ENCODE assay signal across 9 cellular contexts in the genomic region with DNA sequence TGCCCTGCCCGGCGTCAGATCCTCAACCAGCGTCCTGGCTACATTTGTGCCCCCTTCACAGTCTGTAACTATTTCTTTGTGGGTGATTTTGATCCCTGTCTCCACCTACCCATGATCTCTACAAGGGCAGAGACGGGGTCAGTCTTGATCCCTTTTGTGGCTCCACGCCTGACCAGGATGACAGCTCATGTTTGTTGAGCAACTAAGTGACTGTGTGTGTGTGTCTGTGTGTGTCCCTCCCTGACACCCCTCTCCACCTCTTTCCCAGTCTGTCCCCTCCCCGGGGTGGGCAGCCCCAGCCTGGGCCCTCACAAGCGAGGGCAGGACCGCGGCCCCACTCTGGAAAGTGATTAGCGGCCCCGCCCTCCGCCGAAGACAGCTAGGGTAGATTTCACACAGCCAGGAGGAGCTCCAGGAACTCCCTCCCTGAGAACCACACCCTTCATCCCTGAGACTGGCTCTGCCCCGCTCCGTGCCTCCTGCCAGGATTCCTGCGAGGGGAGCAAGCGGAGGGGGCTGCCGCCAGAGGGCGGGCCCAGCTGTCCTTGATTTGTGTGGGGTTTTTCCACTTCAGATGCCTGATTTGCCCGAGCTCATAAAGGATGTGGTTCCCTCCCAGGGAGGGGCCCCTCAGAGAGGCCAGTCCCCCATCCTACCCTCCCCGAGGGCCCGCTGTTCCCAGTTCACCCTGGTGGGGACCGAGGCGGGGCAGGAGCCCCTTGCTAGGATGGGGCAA. TPM values are rescaled to one million over a fixed set of nuclear protein-coding genes. Genes with fewer than 3 reads are reported as not detected.
A peak's percentile ranks its signal among the peaks of the same experiment; 100 is the strongest.
DNase-seq lines count a peak whose midpoint lies in the region; ATAC-seq and TF ChIP-seq lines count a peak whose summit lies in the region.
"Had no signal": no experiment of that assay in that cellular context is flagged by ENCODE, and none has a peak within 500 bp of the region (broad histone marks: within the 10 kb centered on the region; RNA-seq: fewer than 3 reads in every experiment).

No MANE protein-coding gene starts in this region.

- H3K9me3 ChIP-seq in DND-41 (ENCODE audit: insufficient read depth, low read length, severe bottlenecking) (no peaks in the 10 kb centered on the region), colonic mucosa (no peaks in the 10 kb centered on the region), neural progenitor cell (ENCODE audit: low read depth) (no peaks in the 10 kb centered on the region)

- no peak for TF ChIP-seq CTCF in DND-41 (IDR thresholded peaks at IDR 0.05; ENCODE audit: borderline replicate concordance, extremely low read depth, low read length, poor library complexity, severe bottlenecking)
- TF ChIP-seq CTCF in NB4 (IDR thresholded peaks at IDR 0.05; ENCODE audit: low read depth, low read length) = peak; percentile 8
- TF ChIP-seq CTCF in colonic mucosa (IDR thresholded peaks at IDR 0.05) = no peak
- peak; percentile 66 for TF ChIP-seq CTCF in neural progenitor cell (IDR thresholded peaks at IDR 0.05)

- H3F3A ChIP-seq in neural progenitor cell (ENCODE audit: low read depth) = peaks cover 19% of the 10 kb centered on the region

- H3K4me1 Mint-ChIP-seq in neural progenitor cell = peaks cover 15% of the 10 kb centered on the region
- H3K4me1 Mint-ChIP-seq in activated T-helper 1 cell treated with anti-CD3 and anti-CD28 coated beads, Interleukin-12 subunit alpha, Interleukin-12 subunit beta, Interleukin-2, Interleukin-4 antibody, amounts not matched to agents 30 ng/mL and 10 ng/mL and 1 ng/mL, durations not matched to agents 14 hours and 24 hours and 36 hours (ENCODE audit: low read depth) = no peaks in the 10 kb centered on the region

- no peaks in the 10 kb centered on the region for H3K9me3 Mint-ChIP-seq in neural progenitor cell
- H3K9me3 Mint-ChIP-seq in activated T-helper 1 cell treated with anti-CD3 and anti-CD28 coated beads, Interleukin-12 subunit alpha, Interleukin-12 subunit beta, Interleukin-2, Interleukin-4 antibody, amounts not matched to agents 30 ng/mL and 10 ng/mL and 1 ng/mL, durations not matched to agents 14 hours and 24 hours and 36 hours = no peaks in the 10 kb centered on the region

- H3K27me3 ChIP-seq in DND-41 (ENCODE audit: insufficient read depth, low read length, poor library complexity) (peaks cover 3% of the 10 kb centered on the region), colonic mucosa (peaks cover 18% of the 10 kb centered on the region), neural progenitor cell (peaks cover 67% of the 10 kb centered on the region)

- H3K4me3 Mint-ChIP-seq in neural progenitor cell = no peak overlapping the region
- H3K4me3 Mint-ChIP-seq in activated T-helper 1 cell treated with anti-CD3 and anti-CD28 coated beads, Interleukin-12 subunit alpha, Interleukin-12 subunit beta, Interleukin-2, Interleukin-4 antibody, amounts not matched to agents 30 ng/mL and 10 ng/mL and 1 ng/mL, durations not matched to agents 14 hours and 24 hours and 36 hours = no peak overlapping the region

- no peaks in the 10 kb centered on the region for H4K20me1 ChIP-seq in DND-41 (ENCODE audit: insufficient read depth, low read length)
- peaks cover 13% of the 10 kb centered on the region for H4K20me1 ChIP-seq in neural progenitor cell (ENCODE audit: low read depth)

- TF ChIP-seq POLR2A in NB4 (IDR thresholded peaks at IDR 0.05; ENCODE audit: extremely low read depth, insufficient read length) = no peak

- H3K27me3 Mint-ChIP-seq in neural progenitor cell (ENCODE audit: insufficient read depth, low read depth) = peaks cover 39% of the 10 kb centered on the region
- H3K27me3 Mint-ChIP-seq in activated T-helper 1 cell treated with anti-CD3 and anti-CD28 coated beads, Interleukin-12 subunit alpha, Interleukin-12 subunit beta, Interleukin-2, Interleukin-4 antibody, amounts not matched to agents 30 ng/mL and 10 ng/mL and 1 ng/mL, durations not matched to agents 14 hours and 24 hours and 36 hours (ENCODE audit: insufficient read depth) = peaks cover 32% of the 10 kb centered on the region

- no peaks in the 10 kb centered on the region for H3K36me3 Mint-ChIP-seq in neural progenitor cell
- H3K36me3 Mint-ChIP-seq in activated T-helper 1 cell treated with anti-CD3 and anti-CD28 coated beads, Interleukin-12 subunit alpha, Interleukin-12 subunit beta, Interleukin-2, Interleukin-4 antibody, amounts not matched to agents 30 ng/mL and 10 ng/mL and 1 ng/mL, durations not matched to agents 14 hours and 24 hours and 36 hours (ENCODE audit: low read depth) = no peaks in the 10 kb centered on the region

- H3K79me2 ChIP-seq in DND-41 (ENCODE audit: insufficient read depth, low read length) = no peaks in the 10 kb centered on the region
- H3K79me2 ChIP-seq in neural progenitor cell (ENCODE audit: low read depth) = no peaks in the 10 kb centered on the region

- H3K4me3 ChIP-seq in DND-41 (ENCODE audit: low read depth in 1 of 2, low read length in 2 of 2) = no peak overlapping the region
- no peak overlapping the region for H3K4me3 ChIP-seq in NB4 (ENCODE audit: low read depth, low read length)
- no peak overlapping the region for H3K4me3 ChIP-seq in colonic mucosa
- H3K4me3 ChIP-seq in neural progenitor cell = no peak overlapping the region

- ATAC-seq in DND-41 (ENCODE audit: insufficient read depth, low read depth) (peak; percentile 40; the same call in 2 of the 3 replicates), HG02588 (IDR thresholded peaks at IDR 0.05; ENCODE audit: unreplicated experiment) (no peak), GM19328 (IDR thresholded peaks at IDR 0.05; ENCODE audit: unreplicated experiment) (no peak)

- H3K4me1 ChIP-seq in DND-41 (ENCODE audit: insufficient read depth, low read length) = no peaks in the 10 kb centered on the region
- H3K4me1 ChIP-seq in colonic mucosa = peaks cover 8% of the 10 kb centered on the region
- H3K4me1 ChIP-seq in neural progenitor cell = peaks cover 17% of the 10 kb centered on the region

- no peak overlapping the region for H3K4me2 ChIP-seq in DND-41 (ENCODE audit: insufficient read depth, low read length)
- H3K4me2 ChIP-seq in neural progenitor cell = peak overlapping the region; percentile 25

- H3K9ac ChIP-seq in DND-41 (ENCODE audit: low read depth, low read length) = no peak overlapping the region
- H3K9ac ChIP-seq in colonic mucosa (ENCODE audit: low read depth in 2 of 2, low read length in 2 of 2) = no peak overlapping the region
- H3K9ac ChIP-seq in neural progenitor cell = no peak overlapping the region

- H3K27ac ChIP-seq in DND-41 (ENCODE audit: low read length) (no peak overlapping the region), colonic mucosa (no peak overlapping the region), neural progenitor cell (no peak overlapping the region)

- DNase-seq in DND-41 (no peak), NB4 (ENCODE audit: low read depth) (no peak), colonic mucosa (peak; percentile 74), neural progenitor cell (ENCODE audit: low spot score) (peak; percentile 85), NCI-H1092 (lab: John Stamatoyannopoulos, UW) (no peak)
- no peak for DNase-seq in activated T-helper 1 cell treated with anti-CD3 and anti-CD28 coated beads, Interleukin-12 subunit alpha, Interleukin-12 subunit beta, Interleukin-2, Interleukin-4 antibody, amounts not matched to agents 30 ng/mL and 10 ng/mL and 1 ng/mL, durations not matched to agents 14 hours and 24 hours and 36 hours (ENCODE audit: low spot score)

- H3K36me3 ChIP-seq in DND-41 (ENCODE audit: insufficient read depth, low read length) = no peaks in the 10 kb centered on the region
- no peaks in the 10 kb centered on the region for H3K36me3 ChIP-seq in colonic mucosa
- H3K36me3 ChIP-seq in neural progenitor cell = no peaks in the 10 kb centered on the region

- H3K27ac Mint-ChIP-seq in neural progenitor cell = no peak overlapping the region
- H3K27ac Mint-ChIP-seq in activated T-helper 1 cell treated with anti-CD3 and anti-CD28 coated beads, Interleukin-12 subunit alpha, Interleukin-12 subunit beta, Interleukin-2, Interleukin-4 antibody, amounts not matched to agents 30 ng/mL and 10 ng/mL and 1 ng/mL, durations not matched to agents 14 hours and 24 hours and 36 hours = no peak overlapping the region

- H2AFZ ChIP-seq in DND-41 (ENCODE audit: low read depth, low read length) (no peak overlapping the region), neural progenitor cell (replicated peaks) (no peak overlapping the region)

- intact Hi-C loops in colonic mucosa (cut with DNase I) = no loop called here
- intact Hi-C loops in activated T-helper 1 cell treated with anti-CD3 and anti-CD28 coated beads, Interleukin-12 subunit alpha, Interleukin-12 subunit beta, Interleukin-2, Interleukin-4 antibody, amounts not matched to agents 30 ng/mL and 10 ng/mL and 1 ng/mL, durations not matched to agents 14 hours and 24 hours and 36 hours (cut with micrococcal nuclease) = no loop called here

RNA-seq across cellular contexts. Expression of gene HS3ST6, which starts 5.3 kb away (rescaled TPM):
- total RNA-seq in colonic mucosa (under 1 TPM; 0.59 to 0.82 TPM), neural progenitor cell (ENCODE audit: low replicate concordance) (1.1 TPM in 1 of 2 replicates, not detected in the other)
- not detected in 2 replicates for total RNA-seq in activated T-helper 1 cell treated with anti-CD3 and anti-CD28 coated beads, Interleukin-12 subunit alpha, Interleukin-12 subunit beta, Interleukin-2, Interleukin-4 antibody, amounts not matched to agents 30 ng/mL and 10 ng/mL and 1 ng/mL, durations not matched to agents 14 hours and 24 hours and 36 hours
- total RNA-seq: subcutaneous adipose tissue had no signal

RNA-seq across cellular contexts. Expression of gene MSRB1, which starts 19.5 kb away (rescaled TPM):
- 10 to 100 TPM; 33.0 to 61.2 TPM for total RNA-seq in colonic mucosa
- 19.4 and 26.9 TPM in 2 replicates for total RNA-seq in neural progenitor cell (ENCODE audit: low replicate concordance)
- 22.1 and 26.1 TPM in 2 replicates for total RNA-seq in activated T-helper 1 cell treated with anti-CD3 and anti-CD28 coated beads, Interleukin-12 subunit alpha, Interleukin-12 subunit beta, Interleukin-2, Interleukin-4 antibody, amounts not matched to agents 30 ng/mL and 10 ng/mL and 1 ng/mL, durations not matched to agents 14 hours and 24 hours and 36 hours

RNA-seq across cellular contexts. Expression of gene RPL3L, which starts 31.0 kb away (rescaled TPM):
- not detected for total RNA-seq in colonic mucosa
- not detected in 2 replicates for total RNA-seq in neural progenitor cell (ENCODE audit: low replicate concordance)
- total RNA-seq in activated T-helper 1 cell treated with anti-CD3 and anti-CD28 coated beads, Interleukin-12 subunit alpha, Interleukin-12 subunit beta, Interleukin-2, Interleukin-4 antibody, amounts not matched to agents 30 ng/mL and 10 ng/mL and 1 ng/mL, durations not matched to agents 14 hours and 24 hours and 36 hours = 1.1 and 1.9 TPM in 2 replicates
- total RNA-seq: subcutaneous adipose tissue had no signal

RNA-seq across cellular contexts. Expression of gene NDUFB10, which starts 35.9 kb away (rescaled TPM):
- total RNA-seq in colonic mucosa = 100 to 1,000 TPM; 219 to 272 TPM
- total RNA-seq in neural progenitor cell (ENCODE audit: low replicate concordance) = 155 and 160 TPM in 2 replicates
- 134 and 138 TPM in 2 replicates for total RNA-seq in activated T-helper 1 cell treated with anti-CD3 and anti-CD28 coated beads, Interleukin-12 subunit alpha, Interleukin-12 subunit beta, Interleukin-2, Interleukin-4 antibody, amounts not matched to agents 30 ng/mL and 10 ng/mL and 1 ng/mL, durations not matched to agents 14 hours and 24 hours and 36 hours

RNA-seq across cellular contexts. Expression of gene RPS2, which starts 41.2 kb away (rescaled TPM):
- total RNA-seq in colonic mucosa (1,000 to 10,000 TPM; 1,996 to 2,736 TPM), neural progenitor cell (ENCODE audit: low replicate concordance) (3,079 and 5,348 TPM in 2 replicates)
- total RNA-seq in activated T-helper 1 cell treated with anti-CD3 and anti-CD28 coated beads, Interleukin-12 subunit alpha, Interleukin-12 subunit beta, Interleukin-2, Interleukin-4 antibody, amounts not matched to agents 30 ng/mL and 10 ng/mL and 1 ng/mL, durations not matched to agents 14 hours and 24 hours and 36 hours = 3,144 and 3,145 TPM in 2 replicates

Comparison
In these comparisons a context has a peak if more than half of its experiments do, and no peak if none do; other contexts are left out.
1. DNase-seq: peak in colonic mucosa (single experiment) and neural progenitor cell (single experiment); none in DND-41 (single experiment), NB4 (single experiment), NCI-H1092 (single experiment) and activated T-helper 1 cell treated with anti-CD3 and anti-CD28 coated beads, Interleukin-12 subunit alpha, Interleukin-12 subunit beta, Interleukin-2, Interleukin-4 antibody, amounts not matched to agents 30 ng/mL and 10 ng/mL and 1 ng/mL, durations not matched to agents 14 hours and 24 hours and 36 hours (single experiment).
2. CTCF ChIP-seq: peak in NB4 (single experiment) and neural progenitor cell (single experiment); none in DND-41 (single experiment) and colonic mucosa (single experiment).